In genomic region chr11:126268361-126268707, GRCh38 we compare ENCODE assay signal across 6 cellular contexts. TPM values are rescaled to one million over a fixed set of nuclear protein-coding genes. Genes with fewer than 3 reads are reported as not detected.
DNase-seq lines count a peak whose midpoint lies in the region; ATAC-seq, FAIRE-seq and TF ChIP-seq lines count a peak whose summit lies in the region.

No MANE protein-coding gene starts in this region.

- intact Hi-C loops in GM12878 (cut with micrococcal nuclease; ENCODE audit: unreplicated experiment) = loop anchor here (2.0 to 5.0 kb wide), 2 partner anchors 36 to 56 kb away; partner anchors contain the start of genes DCPS, FAM118B and RPUSD4

- H3K4me1 ChIP-seq in GM12878 (ENCODE audit: control insufficient read depth, insufficient read depth, low read length) = peaks cover 3% of the 10 kb centered on the region; the same call in 1 of the 2 replicates

- no peak for TF ChIP-seq RAD21 in GM12878 (IDR thresholded peaks at IDR 0.05; ENCODE audit: insufficient read depth, low read depth, low read length)

- peak overlapping the region; percentile 98 for H3K4me2 ChIP-seq in GM12878 (ENCODE audit: control insufficient read depth, insufficient read depth)

- ATAC-seq in GM12878 = peak; percentile 21

- no peaks in the 10 kb centered on the region for H3K9me3 Mint-ChIP-seq in activated T-cell treated with anti-CD3 and anti-CD28 coated beads, Interleukin-2, amount 50 U/mL, for 24 hours
- no peaks in the 10 kb centered on the region for H3K9me3 Mint-ChIP-seq in nephron

- RAD21 ChIA-PET in GM12878 (lab: Charles Lee; ENCODE audit: unreplicated experiment) = interaction anchor here (0.6 kb wide), 1 partner anchor 325 kb away, joined by 3 read pairs; no protein-coding TSS in a partner anchor

- no peaks in the 10 kb centered on the region for H3K27me3 ChIP-seq in GM12878 (replicated peaks in 1 of 2; ENCODE audit: control insufficient read depth in 2 of 2, insufficient read depth in 2 of 2, low read length in 1 of 2)

- H3K4me3 ChIP-seq in GM12878 = peak overlapping the region; percentile 92

- H3K9me3 ChIP-seq in GM12878 (replicated peaks; ENCODE audit: control insufficient read depth, insufficient read depth, low read length) = no peaks in the 10 kb centered on the region

- peaks cover 21 to 53% of the 10 kb centered on the region in 2 experiments for H3K36me3 ChIP-seq in GM12878 (ENCODE audit: control insufficient read depth in 2 of 2, insufficient read depth in 2 of 2, low read length in 1 of 2)

- CTCF ChIA-PET in GM12878 (lab: Yijun Ruan, JAX) = interaction anchor here (0.6 to 2.4 kb wide), 3 partner anchors 42 to 284 kb away, joined by 4 to 7 read pairs (median 5); no protein-coding TSS in a partner anchor

- peaks cover 91% of the 10 kb centered on the region for H3K36me3 Mint-ChIP-seq in activated T-cell treated with anti-CD3 and anti-CD28 coated beads, Interleukin-2, amount 50 U/mL, for 24 hours (ENCODE audit: low read depth)
- H3K36me3 Mint-ChIP-seq in nephron (ENCODE audit: low read depth) = peaks cover 53% of the 10 kb centered on the region

- POLR2A ChIA-PET in GM12878 (lab: Charles Lee) = interaction anchor here (0.6 to 2.9 kb wide), 7 partner anchors 12 to 51 kb away, joined by 3 to 10 read pairs (median 3); partner anchors contain the start of gene TIRAP

- no TSS peak for BruUV-seq in GM12878 (replicated peaks; lab: Mats Ljungman, UMichigan)

- in situ Hi-C loops in GM12878 (cut with MboI) = no loop called here

- under 1% methylated on average over 23 of the region's 23 CpGs for WGBS in GM12878 (ENCODE audit: insufficient coverage, insufficient replicate concordance, low lambda C conversion rate, missing lambda C conversion rate)

- H3K27me3 Mint-ChIP-seq in activated T-cell treated with anti-CD3 and anti-CD28 coated beads, Interleukin-2, amount 50 U/mL, for 24 hours = no peaks in the 10 kb centered on the region
- H3K27me3 Mint-ChIP-seq in nephron (ENCODE audit: low read depth) = peaks cover 3% of the 10 kb centered on the region

- peak overlapping the region; percentile 97 for H3K9ac ChIP-seq in GM12878 (ENCODE audit: control insufficient read depth, insufficient read depth, low read length)

- peak overlapping the region; percentile 59 for H2AFZ ChIP-seq in GM12878 (ENCODE audit: control insufficient read depth, low read depth, low read length)

- peaks cover 43% of the 10 kb centered on the region for H3K4me1 Mint-ChIP-seq in activated T-cell treated with anti-CD3 and anti-CD28 coated beads, Interleukin-2, amount 50 U/mL, for 24 hours (ENCODE audit: low read depth)
- peaks cover 18% of the 10 kb centered on the region for H3K4me1 Mint-ChIP-seq in nephron

- H3K4me3 Mint-ChIP-seq in activated T-cell treated with anti-CD3 and anti-CD28 coated beads, Interleukin-2, amount 50 U/mL, for 24 hours = peak overlapping the region; percentile 97
- H3K4me3 Mint-ChIP-seq in nephron = peak overlapping the region; percentile 97 to 99 (median 98)

- peak; percentile 47 for DNase-seq in activated T-cell treated with anti-CD3 and anti-CD28 coated beads, Interleukin-2, amount 50 U/mL, for 24 hours
- DNase-seq in activated T-cell treated with anti-CD3 and anti-CD28 coated beads, Interleukin-2, amount 50 U/mL, for 48 hours = no peak
- DNase-seq in GM12878 (ENCODE audit: low read depth, low spot score) = no peak
- DNase-seq in occipital lobe (lab: John Stamatoyannopoulos, UW) = no peak
- no peak for DNase-seq in activated CD4-positive, alpha-beta T cell treated with anti-CD3 and anti-CD28 coated beads for 1 hour

- TF ChIP-seq POLR2A in GM12878 (IDR thresholded peaks at IDR 0.05; ENCODE audit: low read depth, low read length) = no peak

- peaks cover 37% of the 10 kb centered on the region for H3K79me2 ChIP-seq in GM12878 (ENCODE audit: control insufficient read depth, insufficient read depth, low read length)

- TF ChIP-seq EP300 in GM12878 (IDR thresholded peaks at IDR 0.05; ENCODE audit: borderline replicate concordance in 1 of 2, control insufficient read depth in 1 of 2, low read depth in 2 of 2, low read length in 2 of 2) = no peak

- H3K27ac Mint-ChIP-seq in activated T-cell treated with anti-CD3 and anti-CD28 coated beads, Interleukin-2, amount 50 U/mL, for 24 hours = peak overlapping the region; percentile 96
- peak overlapping the region; percentile 87 to 97 (median 97) for H3K27ac Mint-ChIP-seq in nephron

- TF ChIP-seq CTCF in GM12878 (IDR thresholded peaks at IDR 0.05 in 2 of 3, conservative IDR thresholded peaks at IDR 0.05 in 1 of 3; ENCODE audit: control insufficient read depth in 2 of 3, extremely low read depth in 1 of 3, insufficient read depth in 1 of 3, low read depth in 3 of 3, low read length in 3 of 3) (no peak), nephron (IDR thresholded peaks at IDR 0.05; ENCODE audit: unreplicated experiment in 3 of 3) (no peak)

- FAIRE-seq in GM12878 (lab: Jason Lieb, UNC) = no peak

- SMC1A ChIA-PET in GM12878 (lab: Charles Lee; ENCODE audit: uncharacterized antibody, unreplicated experiment) = interaction anchor here (0.7 to 1.2 kb wide), 2 partner anchors 10 to 57 kb away, joined by 3 read pairs; partner anchors contain the start of genes FAM118B and RPUSD4

- H4K20me1 ChIP-seq in GM12878 (ENCODE audit: control insufficient read depth, insufficient read depth) = no peaks in the 10 kb centered on the region; the same call in 1 of the 2 replicates

- peak overlapping the region; percentile 85 for H3K27ac ChIP-seq in GM12878 (ENCODE audit: control insufficient read depth, insufficient read depth)

RNA-seq across cellular contexts. Expression of gene SRPRA, which starts 0.4 kb away (rescaled TPM):
- total RNA-seq in GM12878 (2013; cell fraction: nucleolus; rRNA removed) = 157 and 172 TPM in 2 replicates
- 88.1 and 90.3 TPM in 2 replicates for total RNA-seq in GM12878 (2014; rRNA removed)
- 71.8 and 75.4 TPM in 2 replicates for total RNA-seq in GM12878 (2014; rRNA removed; fragmentation: Illumina TruSeq; extraction: Trizol)
- total RNA-seq in GM12878 (2021) = 105 and 114 TPM in 2 replicates
- polyA plus RNA-seq in GM12878 (2011; ENCODE audit: low read depth) = 85.7 TPM
- polyA plus RNA-seq in GM12878 (2011; rRNA removed) = 51.5 and 89.7 TPM in 2 replicates
- 97.7 and 110 TPM in 2 replicates for polyA plus RNA-seq in GM12878 (2011; cell fraction: cytosol; rRNA removed)
- 172 and 180 TPM in 2 replicates for polyA plus RNA-seq in GM12878 (2011; cell fraction: nucleus; rRNA removed)
- 102 and 104 TPM in 2 replicates for polyA plus RNA-seq in GM12878 (2012)
- 104 and 119 TPM in 2 replicates for polyA plus RNA-seq in GM12878 (2014; fragmentation: Illumina TruSeq; extraction: Trizol)
- polyA plus RNA-seq in GM12878 (2014; fragmentation: Nextera tagmentation; extraction: Ambion mirVana) = 10 to 100 TPM; 29.6 to 50.4 TPM
- polyA plus RNA-seq in GM12878 (2014; rRNA removed) = 92.2 and 96.0 TPM in 2 replicates
- polyA plus RNA-seq in GM12878 (2016; fragmentation: Nextera tagmentation; extraction: Ambion mirVana) = 100 to 1,000 TPM; 119 to 131 TPM
- 104 and 115 TPM in 2 replicates for polyA minus RNA-seq in GM12878 (2011; rRNA and poly(A)+ RNA removed)
- 31.8 and 40.0 TPM in 2 replicates for polyA minus RNA-seq in GM12878 (2011; cell fraction: cytosol; rRNA and poly(A)+ RNA removed)
- 71.4 and 97.0 TPM in 2 replicates for polyA minus RNA-seq in GM12878 (2011; cell fraction: nucleus; rRNA and poly(A)+ RNA removed)
- 10.5 TPM for total RNA-seq in occipital lobe

RNA-seq across cellular contexts. Expression of gene FOXRED1, which starts 0.6 kb away (rescaled TPM):
- 32.1 and 36.7 TPM in 2 replicates for total RNA-seq in GM12878 (2013; cell fraction: nucleolus; rRNA removed)
- 36.5 and 37.5 TPM in 2 replicates for total RNA-seq in GM12878 (2014; rRNA removed)
- total RNA-seq in GM12878 (2014; rRNA removed; fragmentation: Illumina TruSeq; extraction: Trizol) = 29.0 and 31.4 TPM in 2 replicates
- total RNA-seq in GM12878 (2021) = 38.2 and 38.3 TPM in 2 replicates
- 13.6 TPM for polyA plus RNA-seq in GM12878 (2011; ENCODE audit: low read depth)
- 27.3 and 37.7 TPM in 2 replicates for polyA plus RNA-seq in GM12878 (2011; rRNA removed)
- polyA plus RNA-seq in GM12878 (2011; cell fraction: cytosol; rRNA removed) = 56.4 and 70.4 TPM in 2 replicates
- 56.9 and 73.0 TPM in 2 replicates for polyA plus RNA-seq in GM12878 (2011; cell fraction: nucleus; rRNA removed)
- polyA plus RNA-seq in GM12878 (2012) = 25.7 and 26.7 TPM in 2 replicates
- 34.8 and 43.6 TPM in 2 replicates for polyA plus RNA-seq in GM12878 (2014; fragmentation: Illumina TruSeq; extraction: Trizol)
- 10 to 100 TPM in 1 of 2 experiments, 1 to 10 TPM in 1; 9.9 to 10.5 TPM for polyA plus RNA-seq in GM12878 (2014; fragmentation: Nextera tagmentation; extraction: Ambion mirVana)
- polyA plus RNA-seq in GM12878 (2014; rRNA removed) = 49.2 and 51.0 TPM in 2 replicates
- polyA plus RNA-seq in GM12878 (2016; fragmentation: Nextera tagmentation; extraction: Ambion mirVana) = 10 to 100 TPM; 65.7 to 67.7 TPM
- polyA minus RNA-seq in GM12878 (2011; rRNA and poly(A)+ RNA removed) = 24.9 and 36.6 TPM in 2 replicates
- polyA minus RNA-seq in GM12878 (2011; cell fraction: cytosol; rRNA and poly(A)+ RNA removed) = 6.5 and 8.1 TPM in 2 replicates
- polyA minus RNA-seq in GM12878 (2011; cell fraction: nucleus; rRNA and poly(A)+ RNA removed) = 10.3 and 26.0 TPM in 2 replicates
- total RNA-seq in occipital lobe = 15.3 TPM

RNA-seq across cellular contexts. Expression of gene TIRAP, which starts 14.6 kb away (rescaled TPM):
- total RNA-seq in GM12878 (2013; cell fraction: nucleolus; rRNA removed) = 8.8 and 10.7 TPM in 2 replicates
- total RNA-seq in GM12878 (2014; rRNA removed) (3.1 and 4.7 TPM in 2 replicates), GM12878 (2014; rRNA removed; fragmentation: Illumina TruSeq; extraction: Trizol) (5.0 and 5.3 TPM in 2 replicates), GM12878 (2021) (7.4 and 8.0 TPM in 2 replicates), occipital lobe (3.0 TPM)
- 2.8 TPM for polyA plus RNA-seq in GM12878 (2011; ENCODE audit: low read depth)
- polyA plus RNA-seq in GM12878 (2011; rRNA removed) (2.8 and 4.6 TPM in 2 replicates), GM12878 (2014; fragmentation: Illumina TruSeq; extraction: Trizol) (7.6 and 9.9 TPM in 2 replicates), GM12878 (2014; fragmentation: Nextera tagmentation; extraction: Ambion mirVana) (under 1 TPM; 0.76 to 0.88 TPM), GM12878 (2014; rRNA removed) (6.8 and 7.1 TPM in 2 replicates), GM12878 (2016; fragmentation: Nextera tagmentation; extraction: Ambion mirVana) (1 to 10 TPM; 3.5 to 4.6 TPM)
- 7.4 and 7.5 TPM in 2 replicates for polyA plus RNA-seq in GM12878 (2011; cell fraction: cytosol; rRNA removed)
- 4.7 and 5.6 TPM in 2 replicates for polyA plus RNA-seq in GM12878 (2011; cell fraction: nucleus; rRNA removed)
- 4.6 and 5.7 TPM in 2 replicates for polyA plus RNA-seq in GM12878 (2012)
- polyA minus RNA-seq in GM12878 (2011; rRNA and poly(A)+ RNA removed) = 4.5 and 8.2 TPM in 2 replicates
- 2.9 and 4.9 TPM in 2 replicates for polyA minus RNA-seq in GM12878 (2011; cell fraction: cytosol; rRNA and poly(A)+ RNA removed)
- 4.6 and 8.3 TPM in 2 replicates for polyA minus RNA-seq in GM12878 (2011; cell fraction: nucleus; rRNA and poly(A)+ RNA removed)

RNA-seq across cellular contexts. Expression of gene DCPS, which starts 35.5 kb away (rescaled TPM):
- 17.0 and 22.1 TPM in 2 replicates for total RNA-seq in GM12878 (2013; cell fraction: nucleolus; rRNA removed)
- total RNA-seq in GM12878 (2014; rRNA removed) (58.8 and 61.9 TPM in 2 replicates), GM12878 (2014; rRNA removed; fragmentation: Illumina TruSeq; extraction: Trizol) (36.7 and 39.7 TPM in 2 replicates), GM12878 (2021) (56.1 and 56.8 TPM in 2 replicates), occipital lobe (3.7 TPM)
- polyA plus RNA-seq in GM12878 (2011; ENCODE audit: low read depth) = 31.6 TPM
- polyA plus RNA-seq in GM12878 (2011; rRNA removed) (62.4 and 97.0 TPM in 2 replicates), GM12878 (2014; fragmentation: Illumina TruSeq; extraction: Trizol) (57.4 and 77.4 TPM in 2 replicates), GM12878 (2014; fragmentation: Nextera tagmentation; extraction: Ambion mirVana) (10 to 100 TPM; 23.5 to 33.2 TPM), GM12878 (2014; rRNA removed) (70.3 and 76.1 TPM in 2 replicates), GM12878 (2016; fragmentation: Nextera tagmentation; extraction: Ambion mirVana) (100 to 1,000 TPM in 1 of 2 experiments, 10 to 100 TPM in 1; 99.2 to 101 TPM)
- 176 and 181 TPM in 2 replicates for polyA plus RNA-seq in GM12878 (2011; cell fraction: cytosol; rRNA removed)
- 66.0 and 75.8 TPM in 2 replicates for polyA plus RNA-seq in GM12878 (2011; cell fraction: nucleus; rRNA removed)
- 37.8 and 48.7 TPM in 2 replicates for polyA plus RNA-seq in GM12878 (2012)
- 44.5 and 60.8 TPM in 2 replicates for polyA minus RNA-seq in GM12878 (2011; rRNA and poly(A)+ RNA removed)
- 25.7 and 27.6 TPM in 2 replicates for polyA minus RNA-seq in GM12878 (2011; cell fraction: cytosol; rRNA and poly(A)+ RNA removed)
- 12.6 and 24.6 TPM in 2 replicates for polyA minus RNA-seq in GM12878 (2011; cell fraction: nucleus; rRNA and poly(A)+ RNA removed)

RNA-seq across cellular contexts. Expression of gene FAM118B, which starts 56.8 kb away (rescaled TPM):
- 15.7 and 19.1 TPM in 2 replicates for total RNA-seq in GM12878 (2013; cell fraction: nucleolus; rRNA removed)
- total RNA-seq in GM12878 (2014; rRNA removed) (13.8 and 14.5 TPM in 2 replicates), GM12878 (2014; rRNA removed; fragmentation: Illumina TruSeq; extraction: Trizol) (16.5 and 16.6 TPM in 2 replicates), GM12878 (2021) (12.0 and 15.0 TPM in 2 replicates), occipital lobe (25.4 TPM)
- 4.8 TPM for polyA plus RNA-seq in GM12878 (2011; ENCODE audit: low read depth)
- polyA plus RNA-seq in GM12878 (2011; rRNA removed) (16.6 and 18.1 TPM in 2 replicates), GM12878 (2014; fragmentation: Illumina TruSeq; extraction: Trizol) (13.8 and 15.0 TPM in 2 replicates), GM12878 (2014; fragmentation: Nextera tagmentation; extraction: Ambion mirVana) (10 to 100 TPM; 21.3 to 24.7 TPM), GM12878 (2014; rRNA removed) (12.1 and 12.8 TPM in 2 replicates), GM12878 (2016; fragmentation: Nextera tagmentation; extraction: Ambion mirVana) (10 to 100 TPM; 29.0 to 29.7 TPM)
- polyA plus RNA-seq in GM12878 (2011; cell fraction: cytosol; rRNA removed) = 9.1 and 10.0 TPM in 2 replicates
- 7.4 and 7.9 TPM in 2 replicates for polyA plus RNA-seq in GM12878 (2011; cell fraction: nucleus; rRNA removed)
- polyA plus RNA-seq in GM12878 (2012) = 6.3 and 7.4 TPM in 2 replicates
- polyA minus RNA-seq in GM12878 (2011; rRNA and poly(A)+ RNA removed) = 8.3 and 9.3 TPM in 2 replicates
- polyA minus RNA-seq in GM12878 (2011; cell fraction: cytosol; rRNA and poly(A)+ RNA removed) = 2.3 and 2.4 TPM in 2 replicates
- 6.8 and 9.9 TPM in 2 replicates for polyA minus RNA-seq in GM12878 (2011; cell fraction: nucleus; rRNA and poly(A)+ RNA removed)
